8 cellular contexts compared by ENCODE assay signal in the genomic region with DNA sequence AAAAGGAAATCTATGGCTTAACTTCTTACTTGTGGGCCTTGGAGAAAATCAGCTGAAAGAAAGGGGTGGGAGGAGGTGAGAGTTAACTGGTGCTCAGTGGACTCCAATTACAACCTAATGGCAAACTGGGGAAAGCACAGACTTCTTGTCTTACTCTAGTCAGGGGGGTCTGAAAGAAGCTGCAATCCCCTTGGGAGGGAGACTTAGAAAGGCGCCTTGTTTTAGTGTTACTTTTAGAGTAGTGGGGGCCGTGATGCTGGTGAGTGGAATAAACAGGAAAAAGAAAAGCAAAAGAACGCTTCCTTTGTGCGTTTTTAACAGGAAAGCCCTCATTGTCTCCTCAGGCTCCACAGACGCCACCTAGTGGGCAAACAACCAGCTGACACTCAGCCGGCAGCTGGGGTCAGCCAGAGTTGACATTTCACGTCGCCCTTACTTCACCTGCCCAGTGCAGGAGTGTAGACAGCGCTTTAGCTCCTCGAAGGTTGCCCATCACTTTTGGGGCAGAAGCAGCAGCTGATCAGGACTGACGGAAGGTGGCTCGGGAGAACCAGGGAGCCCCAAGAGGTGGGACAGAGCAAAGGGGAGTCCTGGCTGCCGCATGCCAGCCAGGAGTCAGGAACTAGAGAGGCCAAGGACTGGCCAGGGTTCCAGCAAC. TPM values are rescaled to one million over a fixed set of nuclear protein-coding genes. Genes with fewer than 3 reads are reported as not detected.
A peak's percentile ranks its signal among the peaks of the same experiment; 100 is the strongest.
DNase-seq lines count a peak whose midpoint lies in the region; ATAC-seq and TF ChIP-seq lines count a peak whose summit lies in the region.

No MANE protein-coding gene starts in this region.

- WGBS in mesodermal cell (ENCODE audit: insufficient coverage in 2 of 2), 2 experiments = 24% methylated on average over 12 to 13 of the region's 13 CpGs

- peak; percentile 64 for DNase-seq in BE2C
- peak; percentile 72 for DNase-seq in NCI-H748 treated with DMSO at 0.1 percent for 48 hours (lab: John Stamatoyannopoulos, UW)
- DNase-seq in activated CD8-positive, alpha-beta T cell treated with anti-CD3 and anti-CD28 coated beads, Interleukin-2, amount 10 ng/mL, durations not matched to agents 7 days and 5 days = peak; percentile 87
- DNase-seq in effector memory CD8-positive, alpha-beta T cell = peak; percentile 69 to 73 (median 71)
- peak; percentile 28 to 58 for DNase-seq in stimulated activated CD8-positive, alpha-beta memory T cell treated with anti-CD3 and anti-CD28 coated beads, Interleukin-15, amount 100 ng/mL, for 4 hours (ENCODE audit: low read depth in 2 of 2)

- H3K4me3 ChIP-seq in BE2C (ENCODE audit: low read depth, low read length) (peak overlapping the region; percentile 38), mesodermal cell (ENCODE audit: extremely low read depth, insufficient read depth, low read length, poor library complexity, severe bottlenecking) (no peak overlapping the region)

- no peaks in the 10 kb centered on the region for H3K4me1 ChIP-seq in BE2C
- H3K4me1 ChIP-seq in mesodermal cell (ENCODE audit: control insufficient read depth, insufficient read depth, low read length, poor library complexity, severe bottlenecking) = peaks cover 7% of the 10 kb centered on the region

- H3K9me3 Mint-ChIP-seq in activated CD8-positive, alpha-beta T cell treated with anti-CD3 and anti-CD28 coated beads, Interleukin-2, amount 10 ng/mL, durations not matched to agents 7 days and 5 days (ENCODE audit: insufficient read depth) = no peaks in the 10 kb centered on the region
- H3K9me3 Mint-ChIP-seq in effector memory CD8-positive, alpha-beta T cell = no peaks in the 10 kb centered on the region

- CTCF ChIA-PET in activated CD8-positive, alpha-beta T cell treated with anti-CD3 and anti-CD28 coated beads, Interleukin-2, amount 10 ng/mL, durations not matched to agents 7 days and 5 days (lab: Charles Lee) = interaction anchor here (0.7 to 4.7 kb wide), 34 partner anchors 8 to 637 kb away, joined by 3 to 50 read pairs (median 6); a partner anchor contains a TSS

- H3K36me3 ChIP-seq in BE2C (no peaks in the 10 kb centered on the region), mesodermal cell (ENCODE audit: control insufficient read depth, insufficient read depth, low read length) (no peaks in the 10 kb centered on the region)

- H3K9me3 ChIP-seq in BE2C (no peaks in the 10 kb centered on the region), mesodermal cell (ENCODE audit: control insufficient read depth, low read length) (no peaks in the 10 kb centered on the region)

- H3K4me3 Mint-ChIP-seq in activated CD8-positive, alpha-beta T cell treated with anti-CD3 and anti-CD28 coated beads, Interleukin-2, amount 10 ng/mL, durations not matched to agents 7 days and 5 days = peak overlapping the region; percentile 48
- peak overlapping the region; percentile 57 to 77 for H3K4me3 Mint-ChIP-seq in effector memory CD8-positive, alpha-beta T cell

- no peaks in the 10 kb centered on the region for H3K27me3 ChIP-seq in BE2C

- H3K36me3 Mint-ChIP-seq in activated CD8-positive, alpha-beta T cell treated with anti-CD3 and anti-CD28 coated beads, Interleukin-2, amount 10 ng/mL, durations not matched to agents 7 days and 5 days (ENCODE audit: low read depth) = no peaks in the 10 kb centered on the region
- H3K36me3 Mint-ChIP-seq in effector memory CD8-positive, alpha-beta T cell (ENCODE audit: insufficient read depth) = no peaks in the 10 kb centered on the region

- peak; percentile 82 for TF ChIP-seq CTCF in BE2C (IDR thresholded peaks at IDR 0.05; ENCODE audit: low read depth, low read length)

- H3K27ac ChIP-seq in mesodermal cell (ENCODE audit: low read depth, low read length, severe bottlenecking) = peak overlapping the region; percentile 82

- ATAC-seq in GM18909 (IDR thresholded peaks at IDR 0.05; ENCODE audit: poor library complexity, unreplicated experiment) = peak; percentile 94
- peak; percentile 95 for ATAC-seq in HG03354 (IDR thresholded peaks at IDR 0.05; ENCODE audit: poor library complexity, severe bottlenecking, unreplicated experiment)
- ATAC-seq in activated CD8-positive, alpha-beta T cell treated with anti-CD3 and anti-CD28 coated beads, Interleukin-2, amount 10 ng/mL, durations not matched to agents 7 days and 5 days = peak; percentile 99
- ATAC-seq in effector memory CD8-positive, alpha-beta T cell (replicated peaks) = peak; percentile 98

- peaks cover 15% of the 10 kb centered on the region for H3K4me1 Mint-ChIP-seq in activated CD8-positive, alpha-beta T cell treated with anti-CD3 and anti-CD28 coated beads, Interleukin-2, amount 10 ng/mL, durations not matched to agents 7 days and 5 days (ENCODE audit: low read depth)
- H3K4me1 Mint-ChIP-seq in effector memory CD8-positive, alpha-beta T cell (ENCODE audit: low read depth in 2 of 2) = peaks cover 11 to 14% of the 10 kb centered on the region in 2 donors

- POLR2A ChIA-PET in activated CD8-positive, alpha-beta T cell treated with anti-CD3 and anti-CD28 coated beads, Interleukin-2, amount 10 ng/mL, durations not matched to agents 7 days and 5 days (lab: Charles Lee) = interaction anchor here (0.7 kb wide), 1 partner anchor 17 kb away, joined by 3 read pairs; no protein-coding TSS in a partner anchor

- peak overlapping the region; percentile 73 for H3K27ac Mint-ChIP-seq in activated CD8-positive, alpha-beta T cell treated with anti-CD3 and anti-CD28 coated beads, Interleukin-2, amount 10 ng/mL, durations not matched to agents 7 days and 5 days
- peak overlapping the region; percentile 71 to 85 for H3K27ac Mint-ChIP-seq in effector memory CD8-positive, alpha-beta T cell

- H3K27me3 Mint-ChIP-seq in activated CD8-positive, alpha-beta T cell treated with anti-CD3 and anti-CD28 coated beads, Interleukin-2, amount 10 ng/mL, durations not matched to agents 7 days and 5 days (ENCODE audit: low read depth) = peaks cover 8% of the 10 kb centered on the region
- H3K27me3 Mint-ChIP-seq in effector memory CD8-positive, alpha-beta T cell = peaks cover 23 to 25% of the 10 kb centered on the region in 2 donors

RNA-seq across cellular contexts. Expression of a gene that starts 55.9 kb away (rescaled TPM):
- 49.7 TPM for polyA plus RNA-seq in BE2C (2012; ENCODE audit: insufficient read depth, insufficient read length, low read depth)
- 10 to 100 TPM; 65.2 to 65.9 TPM for total RNA-seq in activated CD8-positive, alpha-beta T cell treated with anti-CD3 and anti-CD28 coated beads, Interleukin-2, amount 10 ng/mL, durations not matched to agents 7 days and 5 days
- polyA plus RNA-seq in mesodermal cell (2013, experiment 1 of 2) = 104 TPM
- polyA plus RNA-seq in mesodermal cell (2013, experiment 2 of 2) = 98.4 TPM

RNA-seq across cellular contexts. Expression of a gene that starts 56.5 kb away (rescaled TPM):
- 0.12 TPM for polyA plus RNA-seq in BE2C (2012; ENCODE audit: insufficient read depth, insufficient read length, low read depth)
- 1 to 10 TPM; 1.6 to 2.2 TPM for total RNA-seq in activated CD8-positive, alpha-beta T cell treated with anti-CD3 and anti-CD28 coated beads, Interleukin-2, amount 10 ng/mL, durations not matched to agents 7 days and 5 days
- polyA plus RNA-seq in mesodermal cell (2013, experiment 1 of 2) = 65.2 TPM
- 47.4 TPM for polyA plus RNA-seq in mesodermal cell (2013, experiment 2 of 2)
